ENCODE assay signal across 1 cellular context in genomic region chr10:63713191-63714144, GRCh38.
TF ChIP-seq lines count a peak whose summit lies in the region.

No MANE protein-coding gene starts in this region.

TF ChIP-seq in HEK293, 187 proteins besides CTCF, POLR2A, EP300 and RAD21 (continued from another document):
- TF ChIP-seq ELK4 (IDR thresholded peaks at IDR 0.05; ENCODE audit: borderline replicate concordance, low read depth, low read length): no peak
- TF ChIP-seq ZNF768 (tag by site-specific recombination; IDR thresholded peaks at IDR 0.05): no peak
- TF ChIP-seq ZBTB8A (tag by site-specific recombination; IDR thresholded peaks at IDR 0.05): peak; percentile 54; the same call in 1 of the 2 replicates
- TF ChIP-seq IKZF3 (tag by site-specific recombination; IDR thresholded peaks at IDR 0.05): peak; percentile 81
- no peak for TF ChIP-seq ZNF571 (tag by site-specific recombination; IDR thresholded peaks at IDR 0.05)
- peak; percentile 100 for TF ChIP-seq PRDM6 (tag by site-specific recombination; IDR thresholded peaks at IDR 0.05)
- TF ChIP-seq ZNF670 (tag by site-specific recombination; IDR thresholded peaks at IDR 0.05; ENCODE audit: low read depth): no peak
- TF ChIP-seq GLIS2 (tag by site-specific recombination; IDR thresholded peaks at IDR 0.05): no peak
- peak; percentile 91 for TF ChIP-seq ZIC2 (tag by site-specific recombination; IDR thresholded peaks at IDR 0.05)
- no peak for TF ChIP-seq BCL11B (tag by site-specific recombination; IDR thresholded peaks at IDR 0.05; ENCODE audit: low read depth)
- 0 out of 2 replicates have a peak, but pooled peaks have one; percentile 6 for TF ChIP-seq ZNF335 (tag by site-specific recombination; conservative IDR thresholded peaks at IDR 0.05)
- TF ChIP-seq MZF1 (tag by site-specific recombination; IDR thresholded peaks at IDR 0.05; ENCODE audit: borderline replicate concordance): peak; percentile 83; the same call in 1 of the 2 replicates
- TF ChIP-seq, protein P1, sequence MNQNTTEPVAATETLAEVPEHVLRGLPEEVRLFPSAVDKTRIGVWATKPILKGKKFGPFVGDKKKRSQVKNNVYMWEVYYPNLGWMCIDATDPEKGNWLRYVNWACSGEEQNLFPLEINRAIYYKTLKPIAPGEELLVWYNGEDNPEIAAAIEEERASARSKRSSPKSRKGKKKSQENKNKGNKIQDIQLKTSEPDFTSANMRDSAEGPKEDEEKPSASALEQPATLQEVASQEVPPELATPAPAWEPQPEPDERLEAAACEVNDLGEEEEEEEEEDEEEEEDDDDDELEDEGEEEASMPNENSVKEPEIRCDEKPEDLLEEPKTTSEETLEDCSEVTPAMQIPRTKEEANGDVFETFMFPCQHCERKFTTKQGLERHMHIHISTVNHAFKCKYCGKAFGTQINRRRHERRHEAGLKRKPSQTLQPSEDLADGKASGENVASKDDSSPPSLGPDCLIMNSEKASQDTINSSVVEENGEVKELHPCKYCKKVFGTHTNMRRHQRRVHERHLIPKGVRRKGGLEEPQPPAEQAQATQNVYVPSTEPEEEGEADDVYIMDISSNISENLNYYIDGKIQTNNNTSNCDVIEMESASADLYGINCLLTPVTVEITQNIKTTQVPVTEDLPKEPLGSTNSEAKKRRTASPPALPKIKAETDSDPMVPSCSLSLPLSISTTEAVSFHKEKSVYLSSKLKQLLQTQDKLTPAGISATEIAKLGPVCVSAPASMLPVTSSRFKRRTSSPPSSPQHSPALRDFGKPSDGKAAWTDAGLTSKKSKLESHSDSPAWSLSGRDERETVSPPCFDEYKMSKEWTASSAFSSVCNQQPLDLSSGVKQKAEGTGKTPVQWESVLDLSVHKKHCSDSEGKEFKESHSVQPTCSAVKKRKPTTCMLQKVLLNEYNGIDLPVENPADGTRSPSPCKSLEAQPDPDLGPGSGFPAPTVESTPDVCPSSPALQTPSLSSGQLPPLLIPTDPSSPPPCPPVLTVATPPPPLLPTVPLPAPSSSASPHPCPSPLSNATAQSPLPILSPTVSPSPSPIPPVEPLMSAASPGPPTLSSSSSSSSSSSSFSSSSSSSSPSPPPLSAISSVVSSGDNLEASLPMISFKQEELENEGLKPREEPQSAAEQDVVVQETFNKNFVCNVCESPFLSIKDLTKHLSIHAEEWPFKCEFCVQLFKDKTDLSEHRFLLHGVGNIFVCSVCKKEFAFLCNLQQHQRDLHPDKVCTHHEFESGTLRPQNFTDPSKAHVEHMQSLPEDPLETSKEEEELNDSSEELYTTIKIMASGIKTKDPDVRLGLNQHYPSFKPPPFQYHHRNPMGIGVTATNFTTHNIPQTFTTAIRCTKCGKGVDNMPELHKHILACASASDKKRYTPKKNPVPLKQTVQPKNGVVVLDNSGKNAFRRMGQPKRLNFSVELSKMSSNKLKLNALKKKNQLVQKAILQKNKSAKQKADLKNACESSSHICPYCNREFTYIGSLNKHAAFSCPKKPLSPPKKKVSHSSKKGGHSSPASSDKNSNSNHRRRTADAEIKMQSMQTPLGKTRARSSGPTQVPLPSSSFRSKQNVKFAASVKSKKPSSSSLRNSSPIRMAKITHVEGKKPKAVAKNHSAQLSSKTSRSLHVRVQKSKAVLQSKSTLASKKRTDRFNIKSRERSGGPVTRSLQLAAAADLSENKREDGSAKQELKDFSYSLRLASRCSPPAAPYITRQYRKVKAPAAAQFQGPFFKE (tag by site-specific recombination; IDR thresholded peaks at IDR 0.05; ENCODE audit: borderline replicate concordance): no peak
